ENCODE assay signal across 22 cellular contexts in genomic region chr22:44930711-44931035, GRCh38.
DNase-seq lines count a peak whose midpoint lies in the region; ATAC-seq and TF ChIP-seq lines count a peak whose summit lies in the region.
"Had no signal": no experiment of that assay in that cellular context is flagged by ENCODE, and none has a peak within 500 bp of the region (broad histone marks: within the 10 kb centered on the region; RNA-seq: fewer than 3 reads in every experiment).

No MANE protein-coding gene starts in this region.

- intact Hi-C loops in adrenal gland (cut with DNase I), result no loop called here
- intact Hi-C loops in Right ventricle myocardium superior (cut with DNase I), result no loop called here
- intact Hi-C loops in right cardiac atrium (cut with DNase I), result no loop called here
- intact Hi-C loops in vagina (cut with DNase I), result no loop called here

- TF ChIP-seq POLR2A in adrenal gland (IDR thresholded peaks at IDR 0.05) (no peak), vagina (IDR thresholded peaks at IDR 0.05) (no peak)

- TF ChIP-seq CTCF in adrenal gland (IDR thresholded peaks at IDR 0.05), result no peak
- no peak for TF ChIP-seq CTCF in vagina (IDR thresholded peaks at IDR 0.05)

- WGBS in adrenal gland, 4 donors, result 77 to 97% (median 90%) methylated on average over 5 to 8 of the region's 8 CpGs
- 85% methylated on average over 8 of the region's 8 CpGs for WGBS in right cardiac atrium

- H3K27me3 ChIP-seq in adrenal gland (no peaks in the 10 kb centered on the region), right cardiac atrium (ENCODE audit: control insufficient read depth, insufficient read depth) (no peaks in the 10 kb centered on the region), vagina (no peaks in the 10 kb centered on the region)
- H3K27me3 ChIP-seq: BLaER1 had no signal

- no peak for DNase-seq in adrenal gland
- DNase-seq in Right ventricle myocardium superior, result no peak
- no peak for DNase-seq in right cardiac atrium
- DNase-seq in vagina (ENCODE audit: extremely low spot score in 2 of 2), result no peak
- DNase-seq in midbrain (lab: John Stamatoyannopoulos, UW), result no peak
- DNase-seq: ACHN; Caco-2; CD4-positive, alpha-beta memory T cell; DMS 273 treated with DMSO at 0.1 percent for 48 hours; DMS79 treated with DMSO at 0.1 percent for 48 hours; Karpas-422; NCI-H1417; NCI-H1694 treated with DMSO at 0.1 percent for 48 hours; NCI-H2081 treated with DMSO at 0.1 percent for 48 hours; NCI-H2171 treated with DMSO at 0.1 percent for 48 hours; NCI-H524 treated with DMSO at 0.1 percent for 48 hours; NCI-H82; OCI-M1 had no signal

- H3K4me1 ChIP-seq in adrenal gland (replicated peaks in 1 of 2) (peaks cover 0 to 6% of the 10 kb centered on the region in 2 donors), right cardiac atrium (ENCODE audit: control insufficient read depth, insufficient read depth, low read length) (no peaks in the 10 kb centered on the region), vagina (peaks cover 32% of the 10 kb centered on the region)

- H3K9me3 ChIP-seq in adrenal gland (replicated peaks in 1 of 3) (no peaks in the 10 kb centered on the region), right cardiac atrium (ENCODE audit: control insufficient read depth, low read length) (no peaks in the 10 kb centered on the region), vagina (no peaks in the 10 kb centered on the region)
- H3K9me3 ChIP-seq: BLaER1, Caco-2 had no signal

- H3K4me3 ChIP-seq in adrenal gland (no peak overlapping the region), right cardiac atrium (ENCODE audit: low read length) (no peak overlapping the region), vagina (no peak overlapping the region)
- H3K4me3 ChIP-seq: BLaER1, GM12878 had no signal

- peak overlapping the region in 3 of 5 donors; percentile 8 to 17 (median 14) for H3K27ac ChIP-seq in adrenal gland
- peak overlapping the region; percentile 57 for H3K27ac ChIP-seq in right cardiac atrium (ENCODE audit: low read length)
- peak overlapping the region; percentile 61 for H3K27ac ChIP-seq in vagina
- H3K27ac ChIP-seq: BLaER1 had no signal

- no peaks in the 10 kb centered on the region for H3K36me3 ChIP-seq in adrenal gland (replicated peaks in 1 of 2)
- H3K36me3 ChIP-seq in vagina, result no peaks in the 10 kb centered on the region
- H3K36me3 ChIP-seq: BLaER1 had no signal

- ATAC-seq in Right ventricle myocardium superior (ENCODE audit: poor library complexity) (peak; percentile 19), right cardiac atrium (no peak), GM19397 (IDR thresholded peaks at IDR 0.05; ENCODE audit: unreplicated experiment) (no peak), HG02981 (IDR thresholded peaks at IDR 0.05; ENCODE audit: unreplicated experiment) (no peak)
- ATAC-seq: GM12878 had no signal
